ENCODE assay signal across 13 cellular contexts in the genomic region with DNA sequence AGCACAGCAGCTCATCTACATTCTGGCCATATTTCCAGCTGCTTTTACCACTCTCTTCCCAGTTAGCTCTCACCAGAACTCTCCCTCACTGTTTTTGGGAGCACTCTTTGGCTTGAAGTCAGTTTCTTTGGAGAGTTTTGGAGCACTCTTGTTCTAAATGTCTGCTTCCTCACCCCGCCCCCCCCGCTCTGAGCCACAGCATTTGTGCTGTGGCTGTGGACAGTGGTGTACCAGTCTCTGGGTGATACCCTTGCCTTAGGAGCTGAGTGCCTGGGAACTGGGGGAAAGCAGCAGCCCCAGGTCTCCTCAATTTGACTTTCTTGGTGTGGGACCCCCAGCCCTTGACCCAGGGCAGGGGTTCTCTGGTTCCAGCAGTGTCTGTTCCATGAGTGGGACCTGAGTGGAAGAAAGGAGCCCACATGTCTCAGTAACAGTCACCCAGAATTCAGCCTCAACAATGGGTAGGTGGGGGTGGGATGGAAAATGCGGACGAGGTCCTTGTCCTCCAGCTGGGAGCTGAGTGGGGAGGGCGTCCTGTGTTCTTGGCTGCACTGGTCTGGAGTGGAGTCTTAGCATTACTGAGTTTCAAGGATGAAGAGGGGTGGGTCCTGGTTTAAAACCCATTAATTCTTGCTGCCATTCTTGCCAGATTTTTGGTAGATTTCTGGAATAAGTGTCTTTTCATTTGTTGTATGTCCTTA. TPM values are rescaled to one million over a fixed set of nuclear protein-coding genes. Genes with fewer than 3 reads are reported as not detected.
DNase-seq lines count a peak whose midpoint lies in the region; ATAC-seq and TF ChIP-seq lines count a peak whose summit lies in the region.
"Had no signal": no experiment of that assay in that cellular context is flagged by ENCODE, and none has a peak within 500 bp of the region (broad histone marks: within the 10 kb centered on the region; RNA-seq: fewer than 3 reads in every experiment).

No MANE protein-coding gene starts in this region.

- peak overlapping the region in 5 of 7 donors; percentile 15 to 79 (median 19) for H3K4me3 Mint-ChIP-seq in CD8-positive, alpha-beta memory T cell
- no peak overlapping the region for H3K4me3 Mint-ChIP-seq in endodermal cell
- H3K4me3 Mint-ChIP-seq in nephron progenitor cell, result no peak overlapping the region

- CTCF ChIA-PET in CD8-positive, alpha-beta memory T cell (lab: Charles Lee), result no interaction called here

- no peak for ATAC-seq in GM18858 (IDR thresholded peaks at IDR 0.05; ENCODE audit: unreplicated experiment)
- ATAC-seq: HCT116, PC-3 had no signal

- in situ Hi-C loops in HAP-1 (cut with MboI; ENCODE audit: low sequenced_read_pairs), result no loop called here

- DNase-seq in CD8-positive, alpha-beta memory T cell, result no peak
- DNase-seq in SK-N-MC (ENCODE audit: low read depth, low spot score), result no peak
- no peak for DNase-seq in endodermal cell
- DNase-seq in nephron progenitor cell, result no peak
- no peak for DNase-seq in HAP-1 (ENCODE audit: low spot score in 2 of 2)
- no peak for DNase-seq in GM19238 (ENCODE audit: insufficient read length, low spot score)
- DNase-seq: MG63, NCI-H1105 treated with DMSO at 0.1 percent for 48 hours, NCI-H187, PC-3 had no signal

- H3K27ac Mint-ChIP-seq in CD8-positive, alpha-beta memory T cell, result peak overlapping the region in 2 of 8 donors; percentile 51 to 72
- H3K27ac Mint-ChIP-seq in endodermal cell, result peak overlapping the region; percentile 1
- peak overlapping the region; percentile 32 for H3K27ac Mint-ChIP-seq in nephron progenitor cell

- H3K9ac ChIP-seq in SK-N-MC (ENCODE audit: insufficient read length) (no peak overlapping the region), endodermal cell (ENCODE audit: extremely low read depth, low read length, poor library complexity, severe bottlenecking) (no peak overlapping the region)
- H3K9ac ChIP-seq: BLaER1 had no signal

- no peaks in the 10 kb centered on the region for H3K27me3 Mint-ChIP-seq in CD8-positive, alpha-beta memory T cell
- H3K27me3 Mint-ChIP-seq in endodermal cell (ENCODE audit: insufficient read depth), result no peaks in the 10 kb centered on the region
- no peaks in the 10 kb centered on the region for H3K27me3 Mint-ChIP-seq in nephron progenitor cell (ENCODE audit: low read depth, poor library complexity)

- H3K27me3 ChIP-seq in CD8-positive, alpha-beta memory T cell (ENCODE audit: insufficient read depth, low read length, poor library complexity, severe bottlenecking), result no peaks in the 10 kb centered on the region
- H3K27me3 ChIP-seq in endodermal cell (ENCODE audit: control insufficient read depth, insufficient read depth, low read length, poor library complexity, severe bottlenecking) (no peaks in the 10 kb centered on the region), HAP-1 (ENCODE audit: low read depth) (no peaks in the 10 kb centered on the region)
- H3K27me3 ChIP-seq: BLaER1, MG63 had no signal

- POLR2A ChIA-PET in CD8-positive, alpha-beta memory T cell (lab: Charles Lee), result no interaction called here

- H3K9me3 ChIP-seq in CD8-positive, alpha-beta memory T cell (ENCODE audit: low read length), result no peaks in the 10 kb centered on the region
- H3K9me3 ChIP-seq in SK-N-MC (ENCODE audit: low read depth, low read length), result no peaks in the 10 kb centered on the region
- peaks cover 13% of the 10 kb centered on the region for H3K9me3 ChIP-seq in endodermal cell (ENCODE audit: control insufficient read depth, low read length)
- no peaks in the 10 kb centered on the region; the same call in 1 of the 2 replicates for H3K9me3 ChIP-seq in HAP-1
- H3K9me3 ChIP-seq: MG63 had no signal

- WGBS in endodermal cell (ENCODE audit: insufficient coverage in 1 of 2, insufficient read length in 1 of 2), 2 experiments, result 92% methylated on average over 2 to 5 of the region's 5 CpGs

- H3K27ac ChIP-seq in CD8-positive, alpha-beta memory T cell (ENCODE audit: low read depth, low read length), result no peak overlapping the region
- peak overlapping the region; percentile 95 for H3K27ac ChIP-seq in SK-N-MC
- no peak overlapping the region for H3K27ac ChIP-seq in endodermal cell (ENCODE audit: low read depth, low read length)
- H3K27ac ChIP-seq: BLaER1 had no signal

- peaks cover 10 to 48% (median 21%) of the 10 kb centered on the region in 3 donors for H3K36me3 Mint-ChIP-seq in CD8-positive, alpha-beta memory T cell
- H3K36me3 Mint-ChIP-seq in endodermal cell (ENCODE audit: low read depth) (peaks cover 17% of the 10 kb centered on the region), nephron progenitor cell (ENCODE audit: low read depth) (peaks cover 71% of the 10 kb centered on the region)

- TF ChIP-seq CTCF in endodermal cell (conservative IDR thresholded peaks at IDR 0.05) (no peak), nephron progenitor cell (IDR thresholded peaks at IDR 0.05) (no peak)

- H3K4me1 Mint-ChIP-seq in CD8-positive, alpha-beta memory T cell, result peaks cover 76 to 94% (median 90%) of the 10 kb centered on the region in 3 donors
- H3K4me1 Mint-ChIP-seq in endodermal cell (peaks cover 24% of the 10 kb centered on the region), nephron progenitor cell (no peaks in the 10 kb centered on the region)

- no peaks in the 10 kb centered on the region for H3K36me3 ChIP-seq in CD8-positive, alpha-beta memory T cell (ENCODE audit: insufficient read depth, low read length)
- H3K36me3 ChIP-seq in SK-N-MC (ENCODE audit: insufficient read depth, low read length) (peaks cover 30% of the 10 kb centered on the region), endodermal cell (ENCODE audit: control insufficient read depth, insufficient read depth, low read length) (peaks cover 30% of the 10 kb centered on the region), HAP-1 (replicated peaks) (0 out of 2 replicates have a peak, but pooled peaks cover 5% of the 10 kb centered on the region)

- H3K4me1 ChIP-seq in CD8-positive, alpha-beta memory T cell (ENCODE audit: insufficient read depth, low read length), result peaks cover 47% of the 10 kb centered on the region
- H3K4me1 ChIP-seq in endodermal cell (ENCODE audit: control insufficient read depth, insufficient read depth, low read length) (no peaks in the 10 kb centered on the region), HAP-1 (no peaks in the 10 kb centered on the region; the same call in none of the 2 replicates)

- H3K9me3 Mint-ChIP-seq in CD8-positive, alpha-beta memory T cell, result peaks cover 0 to 2% (median 0%) of the 10 kb centered on the region in 5 donors
- H3K9me3 Mint-ChIP-seq in endodermal cell (no peaks in the 10 kb centered on the region), nephron progenitor cell (peaks cover 44% of the 10 kb centered on the region)

- H3K4me3 ChIP-seq in CD8-positive, alpha-beta memory T cell (ENCODE audit: low read length), result no peak overlapping the region
- no peak overlapping the region for H3K4me3 ChIP-seq in SK-N-MC
- no peak overlapping the region for H3K4me3 ChIP-seq in endodermal cell (ENCODE audit: low read length)
- no peak overlapping the region for H3K4me3 ChIP-seq in HAP-1
- H3K4me3 ChIP-seq: BLaER1, MG63 had no signal

RNA-seq across cellular contexts. Expression of gene RBM33, which starts 18.0 kb away (rescaled TPM):
- 10 to 100 TPM; 68.7 to 71.6 TPM for total RNA-seq in CD8-positive, alpha-beta memory T cell
- polyA plus RNA-seq in CD8-positive, alpha-beta memory T cell, result 68.5 TPM
- total RNA-seq in endodermal cell, result 10 to 100 TPM; 86.8 to 87.1 TPM
- 45.7 TPM for polyA plus RNA-seq in endodermal cell (2013, experiment 1 of 2)
- polyA plus RNA-seq in endodermal cell (2013, experiment 2 of 2), result 47.6 TPM

Comparison
In these comparisons a context has a peak if more than half of its experiments do, and no peak if none do; other contexts are left out.
1. H3K4me3 Mint-ChIP-seq: peak in CD8-positive, alpha-beta memory T cell (5 of 7); none in endodermal cell (single experiment) and nephron progenitor cell (single experiment).